Comparison of ENCODE assay signal across 8 cellular contexts in the genomic region with DNA sequence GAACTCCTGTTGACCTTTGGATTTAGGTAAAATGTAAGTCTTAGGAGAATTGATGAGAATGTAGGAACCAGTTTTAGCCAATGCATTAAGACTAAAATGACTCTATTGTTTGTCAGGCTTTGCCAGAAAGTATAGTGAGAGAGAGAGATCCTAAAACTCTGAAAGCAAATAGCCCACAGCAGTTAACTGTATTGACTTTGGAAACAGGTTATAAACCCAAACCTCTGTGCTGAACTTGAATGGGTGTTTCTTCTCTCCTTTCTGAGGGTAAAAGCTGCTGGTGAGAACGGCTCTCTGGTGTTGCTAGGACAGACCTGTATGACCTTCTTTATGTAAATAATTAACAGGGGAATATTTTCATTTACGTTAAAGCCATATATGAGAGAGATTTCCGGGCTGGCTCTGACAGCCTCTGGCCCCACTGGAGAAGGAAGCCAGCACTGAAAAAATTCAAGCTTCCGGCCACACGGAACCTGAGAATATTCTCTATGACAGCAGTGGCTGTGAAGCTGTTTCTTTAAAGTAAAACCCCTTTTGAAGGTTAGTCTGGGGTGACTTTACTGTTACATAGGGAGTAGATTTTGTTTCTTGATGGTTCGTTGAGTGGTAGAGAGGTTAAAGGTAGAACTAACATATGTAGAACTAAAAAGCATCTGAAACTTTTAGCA.
A peak's percentile ranks its signal among the peaks of the same experiment; 100 is the strongest.
DNase-seq lines count a peak whose midpoint lies in the region; ATAC-seq, FAIRE-seq and TF ChIP-seq lines count a peak whose summit lies in the region.

No MANE protein-coding gene starts in this region.

- CTCF ChIA-PET in A549 (lab: Yijun Ruan, JAX): interaction anchor here (0.7 to 1.6 kb wide), 4 partner anchors 57 to 128 kb away, joined by 3 to 5 read pairs (median 4); no protein-coding TSS in a partner anchor

- H3K9me3 ChIP-seq in A549: no peaks in the 10 kb centered on the region

- TF ChIP-seq CTCF in A549 (IDR thresholded peaks at IDR 0.05): no peak

- peak overlapping the region; percentile 3; the same call in 1 of the 3 replicates for H3K4me3 ChIP-seq in A549

- ATAC-seq in A549 (peak; percentile 62 to 81), HG03097 (IDR thresholded peaks at IDR 0.05; ENCODE audit: low FRiP score, unreplicated experiment) (peak; percentile 89)

- peaks cover 100% of the 10 kb centered on the region for H3K4me1 ChIP-seq in A549

- in situ Hi-C loops in GM18951 (cut with MboI; ENCODE audit: low sequenced_read_pairs, unreplicated experiment): loop anchor here (5.0 to 10.0 kb wide), 2 partner anchors 55 to 58 kb away; no protein-coding TSS in a partner anchor

- no peak for TF ChIP-seq EP300 in A549 (IDR thresholded peaks at IDR 0.05)

- DNase-seq in A549 (ENCODE audit: low read depth in 1 of 2, low spot score in 1 of 2) (peak; percentile 46 to 82), UCSD-AML1 (lab: John Stamatoyannopoulos, UW; ENCODE audit: unreplicated experiment) (peak; percentile 40), islet precursor cell (peak; percentile 30), T-helper 9 cell (no peak), NCI-H187 (lab: John Stamatoyannopoulos, UW) (no peak), DMS114 treated with DMSO at 0.1 percent for 48 hours (lab: John Stamatoyannopoulos, UW; ENCODE audit: unreplicated experiment) (no peak)

- TF ChIP-seq POLR2A in A549 (IDR thresholded peaks at IDR 0.05; ENCODE audit: low read length) (no peak), GM18951 (IDR thresholded peaks at IDR 0.05; ENCODE audit: extremely low read depth, insufficient read depth, insufficient read length) (peak; percentile 26)

- TF ChIP-seq RAD21 in A549 (conservative IDR thresholded peaks at IDR 0.05 in 1 of 2, IDR thresholded peaks at IDR 0.05 in 1 of 2): 0 out of 5 replicates have a peak, but pooled peaks of 1 of the 2 experiments have one; percentile 9

- POLR2A ChIA-PET in A549 (lab: Yijun Ruan, JAX): interaction anchor here (1.5 kb wide), 1 partner anchor 48 kb away, joined by 4 read pairs; no protein-coding TSS in a partner anchor

- 5% methylated on average over 6 of the region's 6 CpGs for WGBS in A549 (ENCODE audit: missing lambda C conversion rate)

- H3K4me2 ChIP-seq in A549: peak overlapping the region; percentile 86

- peak overlapping the region; percentile 60 to 97 for H3K27ac ChIP-seq in A549

- no peak for FAIRE-seq in A549 (lab: Jason Lieb, UNC)

TF ChIP-seq in A549, 52 proteins besides CTCF, POLR2A, EP300 and RAD21:
- TF ChIP-seq NPAS2 (CRISPR knock-in tag; IDR thresholded peaks at IDR 0.05; ENCODE audit: borderline replicate concordance): no peak
- no peak for TF ChIP-seq ESRRA (IDR thresholded peaks at IDR 0.05; ENCODE audit: borderline replicate concordance, low read length)
- TF ChIP-seq BCL3 (IDR thresholded peaks at IDR 0.05): no peak
- no peak for TF ChIP-seq NR3C1 (IDR thresholded peaks at IDR 0.05)
- peak; percentile 14 for TF ChIP-seq ZFP36 (IDR thresholded peaks at IDR 0.05; ENCODE audit: borderline replicate concordance, partially characterized antibody)
- no peak for TF ChIP-seq HDAC2 (IDR thresholded peaks at IDR 0.05)
- TF ChIP-seq GATA3 (IDR thresholded peaks at IDR 0.05; ENCODE audit: borderline replicate concordance): no peak
- TF ChIP-seq SREBF2 (IDR thresholded peaks at IDR 0.05): no peak
- 0 out of 2 replicates have a peak, but pooled peaks have one; percentile 23 for TF ChIP-seq FOXS1 (CRISPR knock-in tag; IDR thresholded peaks at IDR 0.05)
- TF ChIP-seq ELK1 (IDR thresholded peaks at IDR 0.05; ENCODE audit: low read depth, low read length): no peak

Comparison
In these comparisons a context has a peak if more than half of its experiments do, and no peak if none do; other contexts are left out.
1. DNase-seq: peak in A549 (2 of 2), UCSD-AML1 (single experiment) and islet precursor cell (single experiment); none in T-helper 9 cell (single experiment), NCI-H187 (0 of 2) and DMS114 treated with DMSO at 0.1 percent for 48 hours (single experiment).